Comparison of ENCODE assay signal across 11 cellular contexts in the genomic region with DNA sequence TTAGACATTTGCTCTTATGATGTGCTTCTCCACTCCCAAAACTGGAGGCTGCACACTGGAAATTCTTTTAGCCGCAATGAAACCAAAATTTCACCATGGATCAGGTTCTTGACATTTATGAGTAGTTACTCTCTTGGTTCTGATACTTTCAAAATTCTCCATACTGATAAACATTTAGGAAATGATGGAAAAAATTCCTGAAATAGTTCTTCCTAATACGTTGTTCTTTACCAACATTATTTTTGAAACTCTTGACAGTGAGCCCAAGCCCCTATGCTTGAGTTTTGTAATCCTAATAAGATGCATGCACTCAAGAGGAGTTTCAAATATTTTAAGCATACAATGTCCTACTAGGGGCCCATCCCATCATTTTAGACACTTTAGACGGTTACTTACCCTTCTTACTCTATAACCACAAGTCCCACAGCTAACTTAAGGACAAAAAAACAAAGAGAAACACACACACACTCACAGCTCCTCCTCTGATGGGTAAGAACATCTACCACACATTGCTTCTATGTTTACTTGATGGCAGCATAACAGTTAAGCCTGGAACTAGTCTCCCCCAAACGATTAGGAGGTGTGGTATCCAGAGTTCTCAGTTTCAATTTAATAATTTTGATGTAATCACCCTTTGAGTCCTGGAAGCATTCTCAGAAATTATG. TPM values are rescaled to one million over a fixed set of nuclear protein-coding genes. Genes with fewer than 3 reads are reported as not detected.
DNase-seq lines count a peak whose midpoint lies in the region; ATAC-seq and TF ChIP-seq lines count a peak whose summit lies in the region.
"Had no signal": no experiment of that assay in that cellular context is flagged by ENCODE, and none has a peak within 500 bp of the region (broad histone marks: within the 10 kb centered on the region; RNA-seq: fewer than 3 reads in every experiment).

No MANE protein-coding gene starts in this region.

- no peaks in the 10 kb centered on the region for H3K27me3 Mint-ChIP-seq in activated naive CD8-positive, alpha-beta T cell
- H3K27me3 Mint-ChIP-seq in activated naive CD8-positive, alpha-beta T cell treated with anti-CD3 and anti-CD28 coated beads, Interleukin-2, amount 50 U/mL, for 24 hours: no peaks in the 10 kb centered on the region
- peaks cover 3% of the 10 kb centered on the region for H3K27me3 Mint-ChIP-seq in type B pancreatic cell

- DNase-seq in activated naive CD8-positive, alpha-beta T cell treated with anti-CD3 and anti-CD28 coated beads, Interleukin-2, amount 50 U/mL, for 24 hours: no peak
- peak; percentile 55 for DNase-seq in amniotic epithelial cell (ENCODE audit: low read depth)
- DNase-seq in myocyte (ENCODE audit: low read depth): peak; percentile 42
- DNase-seq in type B pancreatic cell (ENCODE audit: extremely low spot score, unreplicated experiment): no peak
- DNase-seq in NOMO-1 treated with DMSO at 0.1 percent for 48 hours (lab: John Stamatoyannopoulos, UW; ENCODE audit: unreplicated experiment): no peak
- DNase-seq: KBM-7; NCI-H510A; stimulated activated CD4-positive, alpha-beta T cell treated with anti-CD3 and anti-CD28 coated beads, Interleukin-4, amount 100 ng/mL, for 4 hours had no signal

- H3K4me3 Mint-ChIP-seq in activated naive CD8-positive, alpha-beta T cell: peak overlapping the region; percentile 55
- H3K4me3 Mint-ChIP-seq in activated naive CD8-positive, alpha-beta T cell treated with anti-CD3 and anti-CD28 coated beads, Interleukin-2, amount 50 U/mL, for 24 hours: no peak overlapping the region
- peak overlapping the region; percentile 81 for H3K4me3 Mint-ChIP-seq in type B pancreatic cell

- H3K4me1 Mint-ChIP-seq in activated naive CD8-positive, alpha-beta T cell (ENCODE audit: low read depth): peaks cover 69% of the 10 kb centered on the region
- peaks cover 63% of the 10 kb centered on the region for H3K4me1 Mint-ChIP-seq in activated naive CD8-positive, alpha-beta T cell treated with anti-CD3 and anti-CD28 coated beads, Interleukin-2, amount 50 U/mL, for 24 hours
- peaks cover 58% of the 10 kb centered on the region for H3K4me1 Mint-ChIP-seq in type B pancreatic cell (ENCODE audit: unreplicated experiment)

- TF ChIP-seq CTCF in type B pancreatic cell (conservative IDR thresholded peaks at IDR 0.05): no peak

- no peaks in the 10 kb centered on the region for H3K36me3 Mint-ChIP-seq in activated naive CD8-positive, alpha-beta T cell
- peaks cover 14% of the 10 kb centered on the region for H3K36me3 Mint-ChIP-seq in activated naive CD8-positive, alpha-beta T cell treated with anti-CD3 and anti-CD28 coated beads, Interleukin-2, amount 50 U/mL, for 24 hours (ENCODE audit: low read depth)
- peaks cover 23% of the 10 kb centered on the region for H3K36me3 Mint-ChIP-seq in type B pancreatic cell

- peak overlapping the region; percentile 4 for H3K27ac Mint-ChIP-seq in activated naive CD8-positive, alpha-beta T cell
- no peak overlapping the region for H3K27ac Mint-ChIP-seq in activated naive CD8-positive, alpha-beta T cell treated with anti-CD3 and anti-CD28 coated beads, Interleukin-2, amount 50 U/mL, for 24 hours
- H3K27ac Mint-ChIP-seq in type B pancreatic cell: peak overlapping the region; percentile 12

- no peak for ATAC-seq in activated naive CD8-positive, alpha-beta T cell treated with anti-CD3 and anti-CD28 coated beads, Interleukin-2, amount 50 U/mL, for 24 hours
- ATAC-seq in GM21526 (IDR thresholded peaks at IDR 0.05; ENCODE audit: low FRiP score, unreplicated experiment) (no peak), GM18867 (IDR thresholded peaks at IDR 0.05; ENCODE audit: unreplicated experiment) (no peak)

- no peaks in the 10 kb centered on the region for H3K9me3 Mint-ChIP-seq in activated naive CD8-positive, alpha-beta T cell (ENCODE audit: low read depth)
- no peaks in the 10 kb centered on the region for H3K9me3 Mint-ChIP-seq in activated naive CD8-positive, alpha-beta T cell treated with anti-CD3 and anti-CD28 coated beads, Interleukin-2, amount 50 U/mL, for 24 hours
- no peaks in the 10 kb centered on the region for H3K9me3 Mint-ChIP-seq in type B pancreatic cell

RNA-seq across cellular contexts. Expression of a gene that starts 3.7 kb away (rescaled TPM):
- total RNA-seq in myocyte (49.2 and 57.7 TPM in 2 replicates), type B pancreatic cell (ENCODE audit: low replicate concordance) (53.3 and 73.2 TPM in 2 replicates)
- polyA plus RNA-seq in myocyte (2012): 22.2 TPM

RNA-seq across cellular contexts. Expression of a gene that starts 22.7 kb away (rescaled TPM):
- total RNA-seq in myocyte: 180 and 183 TPM in 2 replicates
- 106 TPM for polyA plus RNA-seq in myocyte (2012)
- total RNA-seq in type B pancreatic cell (ENCODE audit: low replicate concordance): 200 and 306 TPM in 2 replicates

RNA-seq across cellular contexts. Expression of a gene that starts 29.1 kb away (rescaled TPM):
- total RNA-seq in myocyte: 49.7 and 51.7 TPM in 2 replicates
- 64.3 TPM for polyA plus RNA-seq in myocyte (2012)
- total RNA-seq in type B pancreatic cell (ENCODE audit: low replicate concordance): 29.8 and 31.3 TPM in 2 replicates

Comparison
In these comparisons a context has a peak if more than half of its experiments do, and no peak if none do; other contexts are left out.
1. DNase-seq: peak in amniotic epithelial cell (single experiment) and myocyte (single experiment); none in activated naive CD8-positive, alpha-beta T cell treated with anti-CD3 and anti-CD28 coated beads, Interleukin-2, amount 50 U/mL, for 24 hours (single experiment), type B pancreatic cell (single experiment) and NOMO-1 treated with DMSO at 0.1 percent for 48 hours (single experiment).